In the genomic region with DNA sequence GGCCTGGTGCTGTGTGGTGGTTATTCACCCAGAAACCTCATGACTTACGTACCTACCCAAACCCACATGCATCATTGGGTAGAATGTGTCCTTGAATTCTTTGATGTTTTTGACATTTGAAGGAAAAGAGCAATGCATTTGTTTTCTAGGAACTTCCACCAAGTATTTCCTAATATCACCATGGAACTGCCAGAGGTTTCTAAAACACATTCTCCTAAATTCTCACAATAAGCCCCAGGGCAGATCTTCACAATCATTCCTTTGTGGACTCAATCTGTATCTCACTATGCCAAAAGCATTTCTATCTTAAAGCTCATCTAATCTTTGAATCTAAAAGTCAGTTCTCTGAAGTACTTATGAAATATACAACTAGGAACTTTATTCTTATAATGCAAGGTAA, we compare ENCODE assay signal across 36 cellular contexts. TPM values are rescaled to one million over a fixed set of nuclear protein-coding genes. Genes with fewer than 3 reads are reported as not detected.
"Had no signal": no experiment of that assay in that cellular context is flagged by ENCODE, and none has a peak within 500 bp of the region (broad histone marks: within the 10 kb centered on the region; RNA-seq: fewer than 3 reads in every experiment).

No MANE protein-coding gene starts in this region.

- H3K9me3 Mint-ChIP-seq: activated B cell treated with CpG ODN at 0.5 μM for 24 hours; activated CD4-positive, alpha-beta memory T cell treated with anti-CD3 and anti-CD28 coated beads, Interleukin-2, amount 10 ng/mL, durations not matched to agents 7 days and 5 days; activated naive CD8-positive, alpha-beta T cell treated with anti-CD3 and anti-CD28 coated beads for 36 hours had no signal

- H3K4me1 ChIP-seq: breast epithelium, Peyer's patch, SJSA1 had no signal

- H3K4me1 Mint-ChIP-seq: activated B cell treated with CpG ODN at 0.5 μM for 24 hours; activated CD4-positive, alpha-beta memory T cell treated with anti-CD3 and anti-CD28 coated beads, Interleukin-2, amount 10 ng/mL, durations not matched to agents 7 days and 5 days; activated CD8-positive, alpha-beta memory T cell treated with anti-CD3 and anti-CD28 coated beads, Interleukin-2, amount 10 ng/mL, durations not matched to agents 7 days and 5 days; activated naive CD8-positive, alpha-beta T cell treated with anti-CD3 and anti-CD28 coated beads for 36 hours had no signal

- H3K27me3 ChIP-seq: body of pancreas, breast epithelium, Peyer's patch, SJSA1 had no signal

- H3K36me3 Mint-ChIP-seq: activated CD8-positive, alpha-beta memory T cell treated with anti-CD3 and anti-CD28 coated beads, Interleukin-2, amount 10 ng/mL, durations not matched to agents 7 days and 5 days; activated naive CD8-positive, alpha-beta T cell treated with anti-CD3 and anti-CD28 coated beads for 36 hours had no signal

- H3K4me3 Mint-ChIP-seq: activated B cell treated with CpG ODN at 0.5 μM for 24 hours; activated CD4-positive, alpha-beta memory T cell treated with anti-CD3 and anti-CD28 coated beads, Interleukin-2, amount 10 ng/mL, durations not matched to agents 7 days and 5 days; activated CD8-positive, alpha-beta memory T cell treated with anti-CD3 and anti-CD28 coated beads, Interleukin-2, amount 10 ng/mL, durations not matched to agents 7 days and 5 days; activated naive CD8-positive, alpha-beta T cell treated with anti-CD3 and anti-CD28 coated beads for 36 hours had no signal

- DNase-seq: activated B cell treated with CpG ODN at 0.5 μM for 24 hours; activated CD4-positive, alpha-beta memory T cell treated with anti-CD3 and anti-CD28 coated beads, Interleukin-2, amount 10 ng/mL, durations not matched to agents 7 days and 5 days; activated CD4-positive, alpha-beta T cell treated with anti-CD3 and anti-CD28 coated beads for 1 hour; activated CD4-positive, alpha-beta T cell treated with anti-CD3 and anti-CD28 coated beads for 48 hours; activated CD8-positive, alpha-beta memory T cell treated with anti-CD3 and anti-CD28 coated beads for 24 hours; activated CD8-positive, alpha-beta memory T cell treated with anti-CD3 and anti-CD28 coated beads, Interleukin-2, amount 10 ng/mL, durations not matched to agents 7 days and 5 days; activated CD8-positive, alpha-beta memory T cell treated with anti-CD3 and anti-CD28 coated beads, Interleukin-2, amount 50 U/mL, for 48 hours; activated effector memory CD4-positive, alpha-beta T cell treated with anti-CD3 and anti-CD28 coated beads, Interleukin-2, amount 50 U/mL, for 16 hours; activated naive CD4-positive, alpha-beta T cell; activated naive CD4-positive, alpha-beta T cell treated with anti-CD3 and anti-CD28 coated beads, Interleukin-2, amount 50 U/mL, for 16 hours; activated naive CD8-positive, alpha-beta T cell treated with anti-CD3 and anti-CD28 coated beads for 36 hours; activated T-cell treated with anti-CD3 and anti-CD28 coated beads, Interleukin-2, amount 50 U/mL, for 48 hours; body of pancreas; NCI-H1105 treated with DMSO at 0.1 percent for 48 hours; NCI-H1436; NCI-H1694; NCI-H2029; NCI-H345; NCI-H526; NCI-H748 treated with DMSO at 0.1 percent for 48 hours; NK-92 treated with Interleukin-12 subunit alpha and Interleukin-12 subunit beta, amount 100 ng/mL, for 24 hours; PC-3; Peyer's patch; RPMI8226; SHP77 treated with DMSO at 0.1 percent for 48 hours; T1000 had no signal

- H3K9me3 ChIP-seq: body of pancreas, breast epithelium, Peyer's patch, SJSA1 had no signal

- H3K27me3 Mint-ChIP-seq: activated B cell treated with CpG ODN at 0.5 μM for 24 hours; activated CD4-positive, alpha-beta memory T cell treated with anti-CD3 and anti-CD28 coated beads, Interleukin-2, amount 10 ng/mL, durations not matched to agents 7 days and 5 days; activated CD8-positive, alpha-beta memory T cell treated with anti-CD3 and anti-CD28 coated beads, Interleukin-2, amount 10 ng/mL, durations not matched to agents 7 days and 5 days; activated naive CD8-positive, alpha-beta T cell treated with anti-CD3 and anti-CD28 coated beads for 36 hours had no signal

- H3K27ac Mint-ChIP-seq: activated B cell treated with CpG ODN at 0.5 μM for 24 hours; activated CD4-positive, alpha-beta memory T cell treated with anti-CD3 and anti-CD28 coated beads, Interleukin-2, amount 10 ng/mL, durations not matched to agents 7 days and 5 days; activated CD8-positive, alpha-beta memory T cell treated with anti-CD3 and anti-CD28 coated beads, Interleukin-2, amount 10 ng/mL, durations not matched to agents 7 days and 5 days; activated naive CD8-positive, alpha-beta T cell treated with anti-CD3 and anti-CD28 coated beads for 36 hours had no signal

- H3K4me3 ChIP-seq: body of pancreas, breast epithelium, K562, Peyer's patch, SJSA1 had no signal

- H3K36me3 ChIP-seq: breast epithelium, Peyer's patch, SJSA1 had no signal

- H3K27ac ChIP-seq: body of pancreas, breast epithelium, Peyer's patch, SJSA1 had no signal

RNA-seq across cellular contexts. Expression of gene ODAM, which starts 8.3 kb away (rescaled TPM):
- total RNA-seq: activated B cell treated with CpG ODN at 0.5 μM for 24 hours; activated CD4-positive, alpha-beta memory T cell treated with anti-CD3 and anti-CD28 coated beads, Interleukin-2, amount 10 ng/mL, durations not matched to agents 7 days and 5 days; activated CD8-positive, alpha-beta memory T cell treated with anti-CD3 and anti-CD28 coated beads, Interleukin-2, amount 10 ng/mL, durations not matched to agents 7 days and 5 days; activated naive CD8-positive, alpha-beta T cell treated with anti-CD3 and anti-CD28 coated beads for 36 hours; astrocyte; cardiac septum; K562; M059J; NCI-H460; PC-3; Peyer's patch; SJSA1; T-helper 1 cell treated with Interleukin-12 subunit alpha and Interleukin-12 subunit beta and Interleukin-4 antibody, amounts not matched to agents 30 ng/mL and 1 ng/mL, for 36 hours; T-helper 2 cell treated with Interferon-gamma antibody and Interleukin-4, amounts not matched to agents 100 ng/mL and 5 ng/mL, for 36 hours had no signal
- polyA plus RNA-seq: K562 had no signal

RNA-seq across cellular contexts. Expression of gene PRR27, which starts 33.2 kb away (rescaled TPM):
- total RNA-seq: activated B cell treated with CpG ODN at 0.5 μM for 24 hours; activated CD4-positive, alpha-beta memory T cell treated with anti-CD3 and anti-CD28 coated beads, Interleukin-2, amount 10 ng/mL, durations not matched to agents 7 days and 5 days; activated CD8-positive, alpha-beta memory T cell treated with anti-CD3 and anti-CD28 coated beads, Interleukin-2, amount 10 ng/mL, durations not matched to agents 7 days and 5 days; activated naive CD8-positive, alpha-beta T cell treated with anti-CD3 and anti-CD28 coated beads for 36 hours; astrocyte; body of pancreas; breast epithelium; cardiac septum; K562; M059J; NCI-H460; PC-3; Peyer's patch; SJSA1; T-helper 1 cell treated with Interleukin-12 subunit alpha and Interleukin-12 subunit beta and Interleukin-4 antibody, amounts not matched to agents 30 ng/mL and 1 ng/mL, for 36 hours; T-helper 2 cell treated with Interferon-gamma antibody and Interleukin-4, amounts not matched to agents 100 ng/mL and 5 ng/mL, for 36 hours had no signal
- polyA plus RNA-seq: adipose tissue, K562 had no signal

RNA-seq across cellular contexts. Expression of gene FDCSP, which starts 38.7 kb away (rescaled TPM):
- total RNA-seq: activated B cell treated with CpG ODN at 0.5 μM for 24 hours; activated CD4-positive, alpha-beta memory T cell treated with anti-CD3 and anti-CD28 coated beads, Interleukin-2, amount 10 ng/mL, durations not matched to agents 7 days and 5 days; activated CD8-positive, alpha-beta memory T cell treated with anti-CD3 and anti-CD28 coated beads, Interleukin-2, amount 10 ng/mL, durations not matched to agents 7 days and 5 days; activated naive CD8-positive, alpha-beta T cell treated with anti-CD3 and anti-CD28 coated beads for 36 hours; astrocyte; body of pancreas; cardiac septum; K562; M059J; NCI-H460; PC-3; SJSA1; T-helper 1 cell treated with Interleukin-12 subunit alpha and Interleukin-12 subunit beta and Interleukin-4 antibody, amounts not matched to agents 30 ng/mL and 1 ng/mL, for 36 hours; T-helper 2 cell treated with Interferon-gamma antibody and Interleukin-4, amounts not matched to agents 100 ng/mL and 5 ng/mL, for 36 hours had no signal
- polyA plus RNA-seq: K562 had no signal

RNA-seq across cellular contexts. Expression of gene CSN3, which starts 55.2 kb away (rescaled TPM):
- total RNA-seq: activated B cell treated with CpG ODN at 0.5 μM for 24 hours; activated CD4-positive, alpha-beta memory T cell treated with anti-CD3 and anti-CD28 coated beads, Interleukin-2, amount 10 ng/mL, durations not matched to agents 7 days and 5 days; activated CD8-positive, alpha-beta memory T cell treated with anti-CD3 and anti-CD28 coated beads, Interleukin-2, amount 10 ng/mL, durations not matched to agents 7 days and 5 days; activated naive CD8-positive, alpha-beta T cell treated with anti-CD3 and anti-CD28 coated beads for 36 hours; astrocyte; body of pancreas; cardiac septum; K562; M059J; NCI-H460; PC-3; Peyer's patch; SJSA1; T-helper 1 cell treated with Interleukin-12 subunit alpha and Interleukin-12 subunit beta and Interleukin-4 antibody, amounts not matched to agents 30 ng/mL and 1 ng/mL, for 36 hours; T-helper 2 cell treated with Interferon-gamma antibody and Interleukin-4, amounts not matched to agents 100 ng/mL and 5 ng/mL, for 36 hours had no signal
- polyA plus RNA-seq: adipose tissue, K562 had no signal
